ENCODE assay signal across 8 cellular contexts in the genomic region with DNA sequence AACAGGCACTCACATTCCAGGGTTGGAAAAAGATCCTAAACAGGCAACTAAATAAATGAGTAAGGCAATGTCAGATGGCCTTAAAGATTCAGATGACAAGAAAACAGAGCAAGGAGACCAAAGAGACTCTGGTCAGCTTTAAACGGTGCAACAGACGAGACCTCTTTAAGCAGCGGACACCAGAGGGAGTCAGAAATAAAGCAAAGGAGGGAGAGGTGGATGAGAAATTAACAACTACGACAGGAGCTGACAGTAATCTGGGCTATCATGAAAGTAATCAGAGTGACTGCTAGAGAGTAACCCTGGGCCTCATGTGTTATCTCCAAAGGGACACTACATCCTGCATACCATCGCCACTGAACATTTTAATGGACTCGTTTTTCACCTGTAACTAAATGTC. TPM values are rescaled to one million over a fixed set of nuclear protein-coding genes. Genes with fewer than 3 reads are reported as not detected.
A peak's percentile ranks its signal among the peaks of the same experiment; 100 is the strongest.
DNase-seq lines count a peak whose midpoint lies in the region; FAIRE-seq and TF ChIP-seq lines count a peak whose summit lies in the region.

No MANE protein-coding gene starts in this region.

- TF ChIP-seq CTCF in kidney (IDR thresholded peaks at IDR 0.05; ENCODE audit: borderline replicate concordance, extremely low read depth, insufficient read depth): no peak

- FAIRE-seq in kidney (lab: Jason Lieb, UNC): no peak

- 19% methylated on average over 6 of the region's 6 CpGs for WGBS in urinary bladder

- CTCF ChIA-PET in activated naive CD4-positive, alpha-beta T cell treated with anti-CD3 and anti-CD28 coated beads, Interleukin-2, amount 10 ng/mL, durations not matched to agents 7 days and 5 days (lab: Charles Lee): no interaction called here

- peak overlapping the region; percentile 10 to 77 for H3K9ac ChIP-seq in kidney (ENCODE audit: low read length in 2 of 2)

- peaks cover 11 to 15% of the 10 kb centered on the region in 2 donors for H3K4me1 ChIP-seq in kidney (ENCODE audit: control insufficient read depth in 1 of 2, insufficient read depth in 1 of 2, low read depth in 1 of 2, low read length in 2 of 2)
- no peaks in the 10 kb centered on the region for H3K4me1 ChIP-seq in urinary bladder (ENCODE audit: insufficient read depth)

- H3K27me3 Mint-ChIP-seq in activated naive CD4-positive, alpha-beta T cell treated with anti-CD3 and anti-CD28 coated beads, Interleukin-2, amount 10 ng/mL, durations not matched to agents 7 days and 5 days: no peaks in the 10 kb centered on the region
- H3K27me3 Mint-ChIP-seq in activated naive CD8-positive, alpha-beta T cell treated with anti-CD3 and anti-CD28 coated beads for 36 hours: peaks cover 5% of the 10 kb centered on the region

- H3K4me3 Mint-ChIP-seq in activated naive CD4-positive, alpha-beta T cell treated with anti-CD3 and anti-CD28 coated beads, Interleukin-2, amount 10 ng/mL, durations not matched to agents 7 days and 5 days: peak overlapping the region; percentile 96
- peak overlapping the region; percentile 94 for H3K4me3 Mint-ChIP-seq in activated naive CD8-positive, alpha-beta T cell treated with anti-CD3 and anti-CD28 coated beads for 36 hours

- H3K27ac Mint-ChIP-seq in activated naive CD4-positive, alpha-beta T cell treated with anti-CD3 and anti-CD28 coated beads, Interleukin-2, amount 10 ng/mL, durations not matched to agents 7 days and 5 days: peak overlapping the region; percentile 91
- peak overlapping the region; percentile 92 for H3K27ac Mint-ChIP-seq in activated naive CD8-positive, alpha-beta T cell treated with anti-CD3 and anti-CD28 coated beads for 36 hours

- H3K4me1 Mint-ChIP-seq in activated naive CD4-positive, alpha-beta T cell treated with anti-CD3 and anti-CD28 coated beads, Interleukin-2, amount 10 ng/mL, durations not matched to agents 7 days and 5 days: peaks cover 31% of the 10 kb centered on the region
- peaks cover 29% of the 10 kb centered on the region for H3K4me1 Mint-ChIP-seq in activated naive CD8-positive, alpha-beta T cell treated with anti-CD3 and anti-CD28 coated beads for 36 hours

- peaks cover 17 to 26% of the 10 kb centered on the region in 2 donors for H3K36me3 ChIP-seq in kidney (ENCODE audit: control insufficient read depth in 1 of 2, insufficient read depth in 2 of 2, low read length in 2 of 2)
- peaks cover under 1% of the 10 kb centered on the region for H3K36me3 ChIP-seq in urinary bladder (ENCODE audit: insufficient read depth)

- H3K9me3 ChIP-seq in kidney (ENCODE audit: control insufficient read depth in 1 of 2, low read length in 2 of 2): peaks cover 5 to 9% of the 10 kb centered on the region in 2 donors

- H3K4me3 ChIP-seq in kidney (ENCODE audit: low read length in 2 of 2): peak overlapping the region; percentile 84 to 96
- peak overlapping the region; percentile 87 for H3K4me3 ChIP-seq in urinary bladder (ENCODE audit: low read depth, low read length)

- H3K9me3 Mint-ChIP-seq in activated naive CD4-positive, alpha-beta T cell treated with anti-CD3 and anti-CD28 coated beads, Interleukin-2, amount 10 ng/mL, durations not matched to agents 7 days and 5 days: peaks cover 52% of the 10 kb centered on the region
- H3K9me3 Mint-ChIP-seq in activated naive CD8-positive, alpha-beta T cell treated with anti-CD3 and anti-CD28 coated beads for 36 hours: peaks cover 32% of the 10 kb centered on the region

- intact Hi-C loops in kidney (cut with DNase I): no loop called here

- H3K36me3 Mint-ChIP-seq in activated naive CD4-positive, alpha-beta T cell treated with anti-CD3 and anti-CD28 coated beads, Interleukin-2, amount 10 ng/mL, durations not matched to agents 7 days and 5 days: peaks cover 66% of the 10 kb centered on the region
- peaks cover 67% of the 10 kb centered on the region for H3K36me3 Mint-ChIP-seq in activated naive CD8-positive, alpha-beta T cell treated with anti-CD3 and anti-CD28 coated beads for 36 hours

- no peak for DNase-seq in activated naive CD4-positive, alpha-beta T cell treated with anti-CD3 and anti-CD28 coated beads, Interleukin-2, amount 10 ng/mL, durations not matched to agents 7 days and 5 days
- no peak for DNase-seq in activated naive CD4-positive, alpha-beta T cell treated with anti-CD3 and anti-CD28 coated beads, Interleukin-2, amount 50 U/mL, for 16 hours
- no peak for DNase-seq in activated naive CD8-positive, alpha-beta T cell treated with anti-CD3 and anti-CD28 coated beads for 36 hours
- DNase-seq in kidney (no peak), NCI-H345 (lab: John Stamatoyannopoulos, UW) (no peak), NCI-H1092 treated with DMSO at 0.1 percent for 48 hours (lab: John Stamatoyannopoulos, UW) (no peak)
- no peak for DNase-seq in stimulated activated CD4-positive, alpha-beta T cell treated with anti-CD3 and anti-CD28 coated beads, Interleukin-4, amount 100 ng/mL, for 4 hours

- H3K27ac ChIP-seq in kidney (ENCODE audit: low read depth in 2 of 2, low read length in 2 of 2) (no peak overlapping the region), urinary bladder (ENCODE audit: low read depth) (no peak overlapping the region)

RNA-seq across cellular contexts. Expression of a gene that starts 1.1 kb away (rescaled TPM):
- total RNA-seq in activated naive CD8-positive, alpha-beta T cell treated with anti-CD3 and anti-CD28 coated beads for 36 hours: 10 to 100 TPM; 10.9 to 11.4 TPM
- total RNA-seq in kidney (15.1 TPM), urinary bladder (15.3 TPM)
- polyA plus RNA-seq in kidney (ENCODE audit: insufficient read depth, low read depth, low replicate concordance) (2.5 TPM), urinary bladder (7.2 TPM)

RNA-seq across cellular contexts. Expression of a gene that starts 20.2 kb away (rescaled TPM):
- 1 to 10 TPM; 5.9 to 7.0 TPM for total RNA-seq in activated naive CD8-positive, alpha-beta T cell treated with anti-CD3 and anti-CD28 coated beads for 36 hours
- total RNA-seq in kidney: 8.0 TPM
- 3.5 TPM for polyA plus RNA-seq in kidney (ENCODE audit: insufficient read depth, low read depth, low replicate concordance)
- 7.9 TPM for total RNA-seq in urinary bladder
- polyA plus RNA-seq in urinary bladder: 4.6 TPM

RNA-seq across cellular contexts. Expression of a gene that starts 25.4 kb away (rescaled TPM):
- 10 to 100 TPM; 13.1 to 14.4 TPM for total RNA-seq in activated naive CD8-positive, alpha-beta T cell treated with anti-CD3 and anti-CD28 coated beads for 36 hours
- 9.3 TPM for total RNA-seq in kidney
- 3.1 TPM for polyA plus RNA-seq in kidney (ENCODE audit: insufficient read depth, low read depth, low replicate concordance)
- total RNA-seq in urinary bladder: 18.8 TPM
- 7.4 TPM for polyA plus RNA-seq in urinary bladder

RNA-seq across cellular contexts. Expression of a gene that starts 31.4 kb away (rescaled TPM):
- 1 to 10 TPM; 5.6 to 6.1 TPM for total RNA-seq in activated naive CD8-positive, alpha-beta T cell treated with anti-CD3 and anti-CD28 coated beads for 36 hours
- total RNA-seq in kidney (8.7 TPM), urinary bladder (14.8 TPM)
- polyA plus RNA-seq in kidney (ENCODE audit: insufficient read depth, low read depth, low replicate concordance) (2.4 TPM), urinary bladder (4.6 TPM)

RNA-seq across cellular contexts. Expression of a gene that starts 41.2 kb away (rescaled TPM):
- total RNA-seq in activated naive CD8-positive, alpha-beta T cell treated with anti-CD3 and anti-CD28 coated beads for 36 hours: 10 to 100 TPM; 11.0 to 12.2 TPM
- total RNA-seq in kidney (3.5 TPM), urinary bladder (4.0 TPM)
- polyA plus RNA-seq in kidney (ENCODE audit: insufficient read depth, low read depth, low replicate concordance) (1.1 TPM), urinary bladder (4.1 TPM)
